In genomic region chr7:100171087-100171681, GRCh38 we compare ENCODE assay signal across 6 cellular contexts. TPM values are rescaled to one million over a fixed set of nuclear protein-coding genes. Genes with fewer than 3 reads are reported as not detected.
DNase-seq lines count a peak whose midpoint lies in the region; ATAC-seq and TF ChIP-seq lines count a peak whose summit lies in the region.

No MANE protein-coding gene starts in this region.

- H3K4me3 Mint-ChIP-seq in activated CD4-positive, alpha-beta T cell treated with anti-CD3 and anti-CD28 coated beads for 36 hours, result peak overlapping the region; percentile 41

- peak overlapping the region; percentile 51 to 56 for H3K4me3 ChIP-seq in testis

- no peak for TF ChIP-seq POLR2A in testis (IDR thresholded peaks at IDR 0.05)

- POLR2A ChIA-PET in activated CD4-positive, alpha-beta T cell treated with anti-CD3 and anti-CD28 coated beads for 36 hours (lab: Charles Lee), result interaction anchor here (0.6 kb wide), 1 partner anchor 25 kb away, joined by 3 read pairs; no protein-coding TSS in a partner anchor

- WGBS in testis, 2 donors, result 14 to 43% methylated on average over 6 to 19 of the region's 61 CpGs

- peak; percentile 48 for DNase-seq in activated CD4-positive, alpha-beta T cell treated with anti-CD3 and anti-CD28 coated beads for 36 hours
- DNase-seq in activated CD4-positive, alpha-beta T cell treated with anti-CD3 and anti-CD28 coated beads for 1 hour, result no peak
- no peak for DNase-seq in foreskin keratinocyte
- DNase-seq in testis, result peak; percentile 33

- H3K4me1 Mint-ChIP-seq in activated CD4-positive, alpha-beta T cell treated with anti-CD3 and anti-CD28 coated beads for 36 hours, result peaks cover 55% of the 10 kb centered on the region

- no peak for TF ChIP-seq CTCF in foreskin keratinocyte (conservative IDR thresholded peaks at IDR 0.05)
- no peak for TF ChIP-seq CTCF in testis (IDR thresholded peaks at IDR 0.05)

- CTCF ChIA-PET in activated CD4-positive, alpha-beta T cell treated with anti-CD3 and anti-CD28 coated beads for 36 hours (lab: Charles Lee), result no interaction called here

- no peaks in the 10 kb centered on the region for H3K36me3 Mint-ChIP-seq in activated CD4-positive, alpha-beta T cell treated with anti-CD3 and anti-CD28 coated beads for 36 hours (ENCODE audit: low read depth)

- no peaks in the 10 kb centered on the region for H3K27me3 Mint-ChIP-seq in activated CD4-positive, alpha-beta T cell treated with anti-CD3 and anti-CD28 coated beads for 36 hours

- H3K27me3 ChIP-seq in foreskin keratinocyte (peaks cover 34% of the 10 kb centered on the region), testis (no peaks in the 10 kb centered on the region)

- no peak overlapping the region for H3K27ac Mint-ChIP-seq in activated CD4-positive, alpha-beta T cell treated with anti-CD3 and anti-CD28 coated beads for 36 hours

- H3K27ac ChIP-seq in foreskin keratinocyte, result no peak overlapping the region
- H3K27ac ChIP-seq in testis, result no peak overlapping the region

- ATAC-seq in activated CD4-positive, alpha-beta T cell treated with anti-CD3 and anti-CD28 coated beads for 36 hours, result peak; percentile 37
- peak; percentile 16 for ATAC-seq in foreskin keratinocyte
- ATAC-seq in GM19395 (IDR thresholded peaks at IDR 0.05; ENCODE audit: unreplicated experiment), result no peak
- ATAC-seq in GM18868 (IDR thresholded peaks at IDR 0.05; ENCODE audit: unreplicated experiment), result no peak

- H3K4me1 ChIP-seq in foreskin keratinocyte (peaks cover 10% of the 10 kb centered on the region), testis (peaks cover 15% of the 10 kb centered on the region)

- intact Hi-C loops in activated CD4-positive, alpha-beta T cell treated with anti-CD3 and anti-CD28 coated beads for 36 hours (cut with DNase I, micrococcal nuclease), result no loop called here
- intact Hi-C loops in testis (cut with DNase I; ENCODE audit: low total_unique reads), result no loop called here

- no peaks in the 10 kb centered on the region for H3K9me3 Mint-ChIP-seq in activated CD4-positive, alpha-beta T cell treated with anti-CD3 and anti-CD28 coated beads for 36 hours (ENCODE audit: low read depth)

- no peaks in the 10 kb centered on the region for H3K36me3 ChIP-seq in testis (ENCODE audit: low read depth, missing control alignments)

- no peaks in the 10 kb centered on the region for H3K9me3 ChIP-seq in testis

RNA-seq across cellular contexts. Expression of gene GAL3ST4, which starts 2.8 kb away (rescaled TPM):
- total RNA-seq in activated CD4-positive, alpha-beta T cell treated with anti-CD3 and anti-CD28 coated beads for 36 hours, result 1 to 10 TPM; 4.6 to 7.2 TPM
- total RNA-seq in foreskin keratinocyte (1.6 and 2.2 TPM in 2 replicates), testis (10 to 100 TPM; 11.6 to 12.4 TPM)
- polyA plus RNA-seq in foreskin keratinocyte (1.8 and 2.6 TPM in 2 replicates), testis (ENCODE audit: insufficient read depth, low read depth, low replicate concordance) (8.9 TPM)

RNA-seq across cellular contexts. Expression of gene GPC2, which starts 6.0 kb away (rescaled TPM):
- total RNA-seq in activated CD4-positive, alpha-beta T cell treated with anti-CD3 and anti-CD28 coated beads for 36 hours, result 1 to 10 TPM; 5.3 to 6.1 TPM
- total RNA-seq in foreskin keratinocyte (1.4 TPM in 2 replicates), testis (10 to 100 TPM; 12.7 to 20.7 TPM)
- polyA plus RNA-seq in foreskin keratinocyte (1.2 and 1.5 TPM in 2 replicates), testis (ENCODE audit: insufficient read depth, low read depth, low replicate concordance) (17.7 TPM)

RNA-seq across cellular contexts. Expression of gene STAG3, which starts 6.5 kb away (rescaled TPM):
- 10 to 100 TPM; 24.7 to 28.3 TPM for total RNA-seq in activated CD4-positive, alpha-beta T cell treated with anti-CD3 and anti-CD28 coated beads for 36 hours
- total RNA-seq in foreskin keratinocyte (0.32 and 0.34 TPM in 2 replicates), testis (100 to 1,000 TPM; 105 to 224 TPM)
- polyA plus RNA-seq in foreskin keratinocyte (0.29 and 0.64 TPM in 2 replicates), testis (ENCODE audit: insufficient read depth, low read depth, low replicate concordance) (281 TPM)

RNA-seq across cellular contexts. Expression of gene TRAPPC14, which starts 12.7 kb away (rescaled TPM):
- 10 to 100 TPM; 15.0 to 17.6 TPM for total RNA-seq in activated CD4-positive, alpha-beta T cell treated with anti-CD3 and anti-CD28 coated beads for 36 hours
- total RNA-seq in foreskin keratinocyte, result 14.3 and 15.8 TPM in 2 replicates
- polyA plus RNA-seq in foreskin keratinocyte, result 15.7 and 16.2 TPM in 2 replicates
- total RNA-seq in testis, result 10 to 100 TPM; 57.5 to 78.7 TPM
- 71.8 TPM for polyA plus RNA-seq in testis (ENCODE audit: insufficient read depth, low read depth, low replicate concordance)

RNA-seq across cellular contexts. Expression of gene LAMTOR4, which starts 22.5 kb away (rescaled TPM):
- total RNA-seq in activated CD4-positive, alpha-beta T cell treated with anti-CD3 and anti-CD28 coated beads for 36 hours, result 100 to 1,000 TPM in 1 of 2 experiments, 10 to 100 TPM in 1; 69.6 to 120 TPM
- total RNA-seq in foreskin keratinocyte (121 and 131 TPM in 2 replicates), testis (100 to 1,000 TPM; 144 to 179 TPM)
- polyA plus RNA-seq in foreskin keratinocyte (196 and 202 TPM in 2 replicates), testis (ENCODE audit: insufficient read depth, low read depth, low replicate concordance) (136 TPM)

Comparison
In these comparisons a context has a peak if more than half of its experiments do, and no peak if none do; other contexts are left out.
1. DNase-seq: peak in activated CD4-positive, alpha-beta T cell treated with anti-CD3 and anti-CD28 coated beads for 36 hours (single experiment) and testis (single experiment); none in activated CD4-positive, alpha-beta T cell treated with anti-CD3 and anti-CD28 coated beads for 1 hour (single experiment) and foreskin keratinocyte (0 of 2).
2. ATAC-seq: peak in activated CD4-positive, alpha-beta T cell treated with anti-CD3 and anti-CD28 coated beads for 36 hours (single experiment) and foreskin keratinocyte (single experiment); none in GM19395 (single experiment) and GM18868 (single experiment).
3. RNA of gene STAG3, which starts 6.5 kb away (total RNA-seq): 105 to 224 TPM in testis and 24.7 to 28.3 TPM in activated CD4-positive, alpha-beta T cell treated with anti-CD3 and anti-CD28 coated beads for 36 hours; 0.32 to 0.34 TPM in foreskin keratinocyte; every median in the first group is over 10 times any median in the second.